ENCODE assay signal across 22 cellular contexts in genomic region chr12:30982413-30982812, GRCh38. TPM values are rescaled to one million over a fixed set of nuclear protein-coding genes. Genes with fewer than 3 reads are reported as not detected.
"Had no signal": no experiment of that assay in that cellular context is flagged by ENCODE, and none has a peak within 500 bp of the region (broad histone marks: within the 10 kb centered on the region; RNA-seq: fewer than 3 reads in every experiment).

No MANE protein-coding gene starts in this region.

- FAIRE-seq: HTR-8/SVneo, K562 had no signal

- H3K9me3 ChIP-seq: SJSA1 had no signal

- H3K36me3 ChIP-seq: SJSA1 had no signal

- DNase-seq: Kasumi-1, MM.1S, NCI-H1092 treated with DMSO at 0.1 percent for 48 hours, NCI-H1436, NCI-H187, NCI-H2029 treated with DMSO at 0.1 percent for 48 hours, NCI-H2171 treated with DMSO at 0.1 percent for 48 hours, NCI-H345, NCI-H446 treated with DMSO at 0.1 percent for 48 hours, NCI-H510A treated with DMSO at 0.1 percent for 48 hours, NCI-H69, NCI-H774, PC-3, SIG-M5 had no signal

- H3K4me3 ChIP-seq: K562, SJSA1, SK-N-MC had no signal

- H3K27ac ChIP-seq: HL-60, KMS-11, RWPE1, SJSA1, SK-N-MC had no signal

- H3K9ac ChIP-seq: KMS-11 had no signal

- H3K4me2 ChIP-seq: KMS-11 had no signal

- H3K27me3 ChIP-seq: SJSA1 had no signal

- H3K4me1 ChIP-seq: SJSA1 had no signal

RNA-seq across cellular contexts. Expression of gene TSPAN11, which starts 55.9 kb away (rescaled TPM):
- polyA plus RNA-seq: IgD-negative memory B cell, K562 had no signal
